Comparison of ENCODE assay signal across 8 cellular contexts in genomic region chr1:52032785-52033131, GRCh38. TPM values are rescaled to one million over a fixed set of nuclear protein-coding genes. Genes with fewer than 3 reads are reported as not detected.
A peak's percentile ranks its signal among the peaks of the same experiment; 100 is the strongest.
DNase-seq lines count a peak whose midpoint lies in the region; ATAC-seq and TF ChIP-seq lines count a peak whose summit lies in the region.

No MANE protein-coding gene starts in this region.

- H3K27me3 ChIP-seq in BJ (ENCODE audit: control insufficient read depth, insufficient read depth, low read length) (no peaks in the 10 kb centered on the region), HUES48 (ENCODE audit: control insufficient read depth, insufficient read depth, low read length) (no peaks in the 10 kb centered on the region)

- peaks cover 16% of the 10 kb centered on the region for H3K4me1 ChIP-seq in HUES48 (ENCODE audit: control insufficient read depth, insufficient read depth, low read length)

- peaks cover 28% of the 10 kb centered on the region for H3K4me1 Mint-ChIP-seq in activated CD4-positive, alpha-beta T cell treated with anti-CD3 and anti-CD28 coated beads, Interleukin-2, amount 10 ng/mL, durations not matched to agents 7 days and 5 days
- peaks cover 37% of the 10 kb centered on the region for H3K4me1 Mint-ChIP-seq in nephron

- POLR2A ChIA-PET in BJ (lab: Charles Lee), result no interaction called here
- POLR2A ChIA-PET in activated CD4-positive, alpha-beta T cell treated with anti-CD3 and anti-CD28 coated beads, Interleukin-2, amount 10 ng/mL, durations not matched to agents 7 days and 5 days (lab: Charles Lee), result no interaction called here

- peak overlapping the region; percentile 97 for H3K27ac Mint-ChIP-seq in activated CD4-positive, alpha-beta T cell treated with anti-CD3 and anti-CD28 coated beads, Interleukin-2, amount 10 ng/mL, durations not matched to agents 7 days and 5 days
- H3K27ac Mint-ChIP-seq in nephron, result peak overlapping the region; percentile 62 to 91 (median 89)

- TF ChIP-seq CTCF in BJ (IDR thresholded peaks at IDR 0.05; ENCODE audit: insufficient read depth, low read depth, low read length) (no peak), nephron (IDR thresholded peaks at IDR 0.05; ENCODE audit: unreplicated experiment in 3 of 3) (no peak)

- ATAC-seq in GM18520 (IDR thresholded peaks at IDR 0.05; ENCODE audit: unreplicated experiment) (peak; percentile 27), HG03039 (IDR thresholded peaks at IDR 0.05; ENCODE audit: unreplicated experiment) (no peak), GM21360 (IDR thresholded peaks at IDR 0.05; ENCODE audit: unreplicated experiment) (no peak)

- H3K4me3 ChIP-seq in BJ (ENCODE audit: low read depth, low read length) (peak overlapping the region; percentile 96), HUES48 (ENCODE audit: low read depth, low read length) (peak overlapping the region; percentile 99)

- CTCF ChIA-PET in BJ (lab: Yijun Ruan, JAX), result interaction anchor here (1.4 kb wide), 1 partner anchor 332 kb away, joined by 3 read pairs; no protein-coding TSS in a partner anchor
- CTCF ChIA-PET in activated CD4-positive, alpha-beta T cell treated with anti-CD3 and anti-CD28 coated beads, Interleukin-2, amount 10 ng/mL, durations not matched to agents 7 days and 5 days (lab: Charles Lee), result no interaction called here

- peak overlapping the region; percentile 94 for H3K9ac ChIP-seq in HUES48 (ENCODE audit: low read depth, low read length)

- H3K9me3 Mint-ChIP-seq in activated CD4-positive, alpha-beta T cell treated with anti-CD3 and anti-CD28 coated beads, Interleukin-2, amount 10 ng/mL, durations not matched to agents 7 days and 5 days, result no peaks in the 10 kb centered on the region
- no peaks in the 10 kb centered on the region for H3K9me3 Mint-ChIP-seq in nephron

- H3K36me3 Mint-ChIP-seq in activated CD4-positive, alpha-beta T cell treated with anti-CD3 and anti-CD28 coated beads, Interleukin-2, amount 10 ng/mL, durations not matched to agents 7 days and 5 days (ENCODE audit: low read depth), result peaks cover 37% of the 10 kb centered on the region
- H3K36me3 Mint-ChIP-seq in nephron (ENCODE audit: low read depth), result peaks cover 11% of the 10 kb centered on the region

- DNase-seq in BJ (ENCODE audit: low read depth) (no peak), fibroblast of peridontal ligament (ENCODE audit: extremely low read depth) (peak; percentile 69)
- DNase-seq in activated CD4-positive, alpha-beta T cell treated with anti-CD3 and anti-CD28 coated beads, Interleukin-2, amount 10 ng/mL, durations not matched to agents 7 days and 5 days, result peak; percentile 13

- peak overlapping the region; percentile 93 for H3K4me3 Mint-ChIP-seq in activated CD4-positive, alpha-beta T cell treated with anti-CD3 and anti-CD28 coated beads, Interleukin-2, amount 10 ng/mL, durations not matched to agents 7 days and 5 days
- H3K4me3 Mint-ChIP-seq in nephron, result peak overlapping the region; percentile 89 to 94 (median 92)

- H3K27ac ChIP-seq in HUES48 (ENCODE audit: low read depth, low read length), result no peak overlapping the region

- H3K9me3 ChIP-seq in HUES48 (ENCODE audit: control insufficient read depth, insufficient read depth, low read length), result no peaks in the 10 kb centered on the region

- H3K36me3 ChIP-seq in BJ (ENCODE audit: control insufficient read depth, insufficient read depth, low read length) (0 out of 2 replicates have a peak, but pooled peaks cover 1% of the 10 kb centered on the region), HUES48 (ENCODE audit: control insufficient read depth, insufficient read depth, low read length) (peaks cover 41% of the 10 kb centered on the region)

- H3K27me3 Mint-ChIP-seq in activated CD4-positive, alpha-beta T cell treated with anti-CD3 and anti-CD28 coated beads, Interleukin-2, amount 10 ng/mL, durations not matched to agents 7 days and 5 days, result no peaks in the 10 kb centered on the region
- no peaks in the 10 kb centered on the region for H3K27me3 Mint-ChIP-seq in nephron (ENCODE audit: low read depth)

RNA-seq across cellular contexts. Expression of gene KTI12, which starts 0.9 kb away (rescaled TPM):
- polyA plus RNA-seq in BJ (2011; rRNA removed), result 7.8 and 9.6 TPM in 2 replicates
- polyA minus RNA-seq in BJ (2011; rRNA and poly(A)+ RNA removed), result 4.6 and 5.2 TPM in 2 replicates
- total RNA-seq in activated CD4-positive, alpha-beta T cell treated with anti-CD3 and anti-CD28 coated beads, Interleukin-2, amount 10 ng/mL, durations not matched to agents 7 days and 5 days, result 10 to 100 TPM in 1 of 2 experiments, 1 to 10 TPM in 1; 7.7 to 12.9 TPM

RNA-seq across cellular contexts. Expression of gene TXNDC12, which starts 22.2 kb away (rescaled TPM):
- polyA plus RNA-seq in BJ (2011; rRNA removed), result 53.9 and 87.7 TPM in 2 replicates
- 24.3 and 29.8 TPM in 2 replicates for polyA minus RNA-seq in BJ (2011; rRNA and poly(A)+ RNA removed)
- 10 to 100 TPM; 48.1 to 49.2 TPM for total RNA-seq in activated CD4-positive, alpha-beta T cell treated with anti-CD3 and anti-CD28 coated beads, Interleukin-2, amount 10 ng/mL, durations not matched to agents 7 days and 5 days

RNA-seq across cellular contexts. Expression of gene BTF3L4, which starts 23.3 kb away (rescaled TPM):
- 31.2 and 68.6 TPM in 2 replicates for polyA plus RNA-seq in BJ (2011; rRNA removed)
- polyA minus RNA-seq in BJ (2011; rRNA and poly(A)+ RNA removed), result 18.7 and 20.5 TPM in 2 replicates
- total RNA-seq in activated CD4-positive, alpha-beta T cell treated with anti-CD3 and anti-CD28 coated beads, Interleukin-2, amount 10 ng/mL, durations not matched to agents 7 days and 5 days, result 10 to 100 TPM; 32.7 to 37.3 TPM

RNA-seq across cellular contexts. Expression of gene RAB3B, which starts 42.3 kb away (rescaled TPM):
- polyA plus RNA-seq in BJ (2011; rRNA removed), result 27.4 and 44.0 TPM in 2 replicates
- polyA minus RNA-seq in BJ (2011; rRNA and poly(A)+ RNA removed), result 81.0 and 87.6 TPM in 2 replicates
- total RNA-seq in activated CD4-positive, alpha-beta T cell treated with anti-CD3 and anti-CD28 coated beads, Interleukin-2, amount 10 ng/mL, durations not matched to agents 7 days and 5 days, result under 1 TPM; 0.02 TPM
